24 cellular contexts compared by ENCODE assay signal in the genomic region with DNA sequence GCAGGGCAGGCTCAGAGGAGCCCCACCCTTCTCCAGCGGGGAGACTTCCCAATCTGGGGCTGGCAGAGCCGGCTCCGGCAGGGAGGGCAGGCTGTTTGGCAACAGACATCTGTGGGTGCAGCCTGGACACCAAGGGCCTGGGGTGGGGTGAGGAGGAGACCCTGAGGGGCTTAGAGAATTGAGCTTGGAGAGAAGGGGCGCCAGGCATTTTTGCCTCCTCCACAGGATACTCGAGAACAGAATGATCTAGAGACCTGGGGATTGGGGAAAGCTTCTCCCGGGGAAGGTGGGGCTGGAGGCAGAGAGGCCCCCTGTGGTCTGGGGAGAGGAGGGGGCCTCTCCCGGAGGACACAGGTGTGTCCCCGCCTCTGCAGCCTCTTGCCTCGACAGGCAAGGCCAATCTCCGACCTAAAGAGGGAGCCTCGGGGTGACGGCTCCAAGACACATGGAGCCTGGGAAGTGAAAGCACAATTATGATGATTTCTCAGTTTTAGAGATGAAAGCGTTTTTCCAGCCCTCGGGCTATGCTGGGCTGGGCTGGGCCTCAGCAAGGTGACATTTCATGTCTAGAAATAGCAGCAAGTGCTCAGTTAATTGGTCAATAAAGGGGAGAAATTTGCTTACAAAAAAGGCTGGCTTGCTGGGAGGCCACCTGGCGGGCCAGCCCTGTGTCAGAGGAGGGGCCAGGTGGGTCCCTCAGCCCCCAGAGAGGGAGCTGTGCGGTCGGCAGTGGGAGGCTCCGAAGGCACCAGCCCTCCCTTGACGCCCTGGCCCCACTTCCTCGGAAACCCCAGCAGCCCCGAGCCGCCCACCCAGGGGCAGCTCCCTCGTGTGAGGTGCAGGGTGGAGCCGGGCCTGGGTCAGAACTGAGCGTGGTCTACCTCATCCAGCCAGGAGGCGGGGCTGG. TPM values are rescaled to one million over a fixed set of nuclear protein-coding genes. Genes with fewer than 3 reads are reported as not detected.
A peak's percentile ranks its signal among the peaks of the same experiment; 100 is the strongest.
DNase-seq lines count a peak whose midpoint lies in the region; ATAC-seq, FAIRE-seq and TF ChIP-seq lines count a peak whose summit lies in the region.
"Had no signal": no experiment of that assay in that cellular context is flagged by ENCODE, and none has a peak within 500 bp of the region (broad histone marks: within the 10 kb centered on the region; RNA-seq: fewer than 3 reads in every experiment).

No MANE protein-coding gene starts in this region.

- no peak overlapping the region for H3K27ac ChIP-seq in endothelial cell of umbilical vein (ENCODE audit: insufficient read depth, low read depth, low read length)
- H3K27ac ChIP-seq: cardiac muscle cell, hepatocyte, upper lobe of left lung had no signal

- no peaks in the 10 kb centered on the region for H3K9me1 ChIP-seq in endothelial cell of umbilical vein (replicated peaks; ENCODE audit: control insufficient read depth, extremely low read depth, insufficient read depth, low read length)

- H3K36me3 ChIP-seq in endothelial cell of umbilical vein (ENCODE audit: control insufficient read depth in 2 of 2, extremely low read depth in 1 of 2, insufficient read depth in 2 of 2, low read length in 2 of 2) = no peaks in the 10 kb centered on the region
- H3K36me3 ChIP-seq: cardiac muscle cell, upper lobe of left lung had no signal

- no peak overlapping the region for H3K4me3 ChIP-seq in endothelial cell of umbilical vein (replicated peaks in 1 of 3; ENCODE audit: insufficient read depth in 1 of 3, low read depth in 1 of 3, low read length in 3 of 3)
- H3K4me3 ChIP-seq: cardiac muscle cell, hepatocyte, mucosa of descending colon, upper lobe of left lung had no signal

- CTCF ChIA-PET in activated CD8-positive, alpha-beta T cell treated with anti-CD3 and anti-CD28 coated beads for 36 hours (lab: Charles Lee) = no interaction called here
- CTCF ChIA-PET in activated CD8-positive, alpha-beta T cell treated with anti-CD3 and anti-CD28 coated beads, Interleukin-2, amount 10 ng/mL, durations not matched to agents 7 days and 5 days (lab: Charles Lee) = no interaction called here
- CTCF ChIA-PET in endothelial cell of umbilical vein (lab: Charles Lee) = no interaction called here
- CTCF ChIA-PET in T-cell (lab: Charles Lee) = no interaction called here

- no peak for TF ChIP-seq CTCF in activated CD8-positive, alpha-beta T cell treated with anti-CD3 and anti-CD28 coated beads for 36 hours (IDR thresholded peaks at IDR 0.05)
- TF ChIP-seq CTCF in endothelial cell of umbilical vein (IDR thresholded peaks at IDR 0.05; ENCODE audit: extremely low read depth in 1 of 2, insufficient read depth in 1 of 2, low read depth in 1 of 2, low read length in 2 of 2) = no peak

- no peak overlapping the region for H2AFZ ChIP-seq in endothelial cell of umbilical vein (ENCODE audit: low read depth, low read length)
- H2AFZ ChIP-seq: hepatocyte had no signal

- H3K27me3 Mint-ChIP-seq in activated CD8-positive, alpha-beta T cell treated with anti-CD3 and anti-CD28 coated beads for 36 hours = peaks cover 54% of the 10 kb centered on the region
- H3K27me3 Mint-ChIP-seq in activated CD8-positive, alpha-beta T cell treated with anti-CD3 and anti-CD28 coated beads, Interleukin-2, amount 10 ng/mL, durations not matched to agents 7 days and 5 days (ENCODE audit: low read depth) = peaks cover 49% of the 10 kb centered on the region
- H3K27me3 Mint-ChIP-seq in T-cell = peaks cover 21 to 58% of the 10 kb centered on the region in 2 donors

- dilution Hi-C loops in endothelial cell of umbilical vein (cut with MboI; ENCODE audit: extremely low pct_ligation_motif_present, low sequenced_read_pairs) = no loop called here

- no peak for FAIRE-seq in endothelial cell of umbilical vein (lab: Jason Lieb, UNC)

- H3K27me3 ChIP-seq in endothelial cell of umbilical vein (ENCODE audit: control insufficient read depth in 2 of 2, insufficient read depth in 2 of 2, low read length in 2 of 2) = peaks cover 72 to 89% of the 10 kb centered on the region in 2 experiments

- H3K36me3 Mint-ChIP-seq in activated CD8-positive, alpha-beta T cell treated with anti-CD3 and anti-CD28 coated beads for 36 hours (ENCODE audit: low read depth) = no peaks in the 10 kb centered on the region
- H3K36me3 Mint-ChIP-seq in activated CD8-positive, alpha-beta T cell treated with anti-CD3 and anti-CD28 coated beads, Interleukin-2, amount 10 ng/mL, durations not matched to agents 7 days and 5 days (ENCODE audit: low read depth) = no peaks in the 10 kb centered on the region
- no peaks in the 10 kb centered on the region for H3K36me3 Mint-ChIP-seq in T-cell
- H3K36me3 Mint-ChIP-seq: activated naive CD8-positive, alpha-beta T cell treated with anti-CD3 and anti-CD28 coated beads, Interleukin-2, amount 10 ng/mL, durations not matched to agents 7 days and 5 days had no signal

- no peak overlapping the region for H3K4me2 ChIP-seq in endothelial cell of umbilical vein (ENCODE audit: insufficient read depth, low read length)
- H3K4me2 ChIP-seq: hepatocyte had no signal

- no TSS peak for BruUV-seq in endothelial cell of umbilical vein (replicated peaks; lab: Mats Ljungman, UMichigan)

- no peak overlapping the region for H3K9ac ChIP-seq in endothelial cell of umbilical vein (replicated peaks; ENCODE audit: extremely low read depth, insufficient read depth, low read length)

- no peaks in the 10 kb centered on the region for H3K79me2 ChIP-seq in endothelial cell of umbilical vein (ENCODE audit: control insufficient read depth, insufficient read depth, low read length)
- H3K79me2 ChIP-seq: hepatocyte had no signal

- peak; percentile 25 for DNase-seq in activated CD8-positive, alpha-beta T cell treated with anti-CD3 and anti-CD28 coated beads for 36 hours
- DNase-seq in activated CD8-positive, alpha-beta T cell treated with anti-CD3 and anti-CD28 coated beads, Interleukin-2, amount 10 ng/mL, durations not matched to agents 7 days and 5 days = no peak
- DNase-seq in NCI-H526 (lab: John Stamatoyannopoulos, UW) = peak; percentile 32 to 67
- DNase-seq in endothelial cell of umbilical vein (ENCODE audit: low read depth, low spot score) = no peak
- no peak for DNase-seq in NCI-H2107 (lab: John Stamatoyannopoulos, UW)
- DNase-seq in activated effector memory CD4-positive, alpha-beta T cell treated with anti-CD3 and anti-CD28 coated beads, Interleukin-2, amount 50 U/mL, for 16 hours = no peak
- no peak for DNase-seq in T-cell
- no peak for DNase-seq in NCI-H1694 treated with DMSO at 0.1 percent for 48 hours (lab: John Stamatoyannopoulos, UW)
- DNase-seq: ACHN; activated CD4-positive, alpha-beta T cell treated with anti-CD3 and anti-CD28 coated beads, Interleukin-2, amount 10 ng/mL, durations not matched to agents 24 days and 14 days; activated naive CD8-positive, alpha-beta T cell treated with anti-CD3 and anti-CD28 coated beads, Interleukin-2, amount 10 ng/mL, durations not matched to agents 7 days and 5 days; activated T-cell treated with anti-CD3 and anti-CD28 coated beads, Interleukin-2, amount 50 U/mL, for 24 hours; GF-D8; KG1; mucosa of descending colon; NCI-H187; SIG-M5; T-helper 9 cell had no signal

- H3K4me3 Mint-ChIP-seq in activated CD8-positive, alpha-beta T cell treated with anti-CD3 and anti-CD28 coated beads for 36 hours = no peak overlapping the region
- H3K4me3 Mint-ChIP-seq in activated CD8-positive, alpha-beta T cell treated with anti-CD3 and anti-CD28 coated beads, Interleukin-2, amount 10 ng/mL, durations not matched to agents 7 days and 5 days = no peak overlapping the region
- no peak overlapping the region for H3K4me3 Mint-ChIP-seq in T-cell
- H3K4me3 Mint-ChIP-seq: activated CD4-positive, alpha-beta T cell treated with anti-CD3 and anti-CD28 coated beads, Interleukin-2, amount 10 ng/mL, durations not matched to agents 24 days and 14 days; activated naive CD8-positive, alpha-beta T cell treated with anti-CD3 and anti-CD28 coated beads, Interleukin-2, amount 10 ng/mL, durations not matched to agents 7 days and 5 days; activated T-cell treated with anti-CD3 and anti-CD28 coated beads, Interleukin-2, amount 50 U/mL, for 24 hours had no signal

- H3K9me3 Mint-ChIP-seq in activated CD8-positive, alpha-beta T cell treated with anti-CD3 and anti-CD28 coated beads for 36 hours = no peaks in the 10 kb centered on the region
- no peaks in the 10 kb centered on the region for H3K9me3 Mint-ChIP-seq in activated CD8-positive, alpha-beta T cell treated with anti-CD3 and anti-CD28 coated beads, Interleukin-2, amount 10 ng/mL, durations not matched to agents 7 days and 5 days (ENCODE audit: insufficient read depth)
- H3K9me3 Mint-ChIP-seq in T-cell = no peaks in the 10 kb centered on the region
- H3K9me3 Mint-ChIP-seq: activated CD4-positive, alpha-beta T cell treated with anti-CD3 and anti-CD28 coated beads, Interleukin-2, amount 10 ng/mL, durations not matched to agents 24 days and 14 days; activated naive CD8-positive, alpha-beta T cell treated with anti-CD3 and anti-CD28 coated beads, Interleukin-2, amount 10 ng/mL, durations not matched to agents 7 days and 5 days; activated T-cell treated with anti-CD3 and anti-CD28 coated beads, Interleukin-2, amount 50 U/mL, for 24 hours had no signal

- H3K9me3 ChIP-seq in endothelial cell of umbilical vein (replicated peaks; ENCODE audit: control insufficient read depth, insufficient read depth, low read length) = no peaks in the 10 kb centered on the region
- H3K9me3 ChIP-seq: mucosa of descending colon, upper lobe of left lung had no signal

- no peaks in the 10 kb centered on the region for H4K20me1 ChIP-seq in endothelial cell of umbilical vein (replicated peaks; ENCODE audit: control insufficient read depth, extremely low read depth, insufficient read depth, low read length)

- no peaks in the 10 kb centered on the region for H3K4me1 ChIP-seq in endothelial cell of umbilical vein (ENCODE audit: control insufficient read depth, extremely low read depth, insufficient read depth, low read length)

- TF ChIP-seq POLR2A in endothelial cell of umbilical vein (IDR thresholded peaks at IDR 0.05; ENCODE audit: low read depth, low read length) = no peak

- POLR2A ChIA-PET in activated CD8-positive, alpha-beta T cell treated with anti-CD3 and anti-CD28 coated beads for 36 hours (lab: Charles Lee) = no interaction called here
- POLR2A ChIA-PET in activated CD8-positive, alpha-beta T cell treated with anti-CD3 and anti-CD28 coated beads, Interleukin-2, amount 10 ng/mL, durations not matched to agents 7 days and 5 days (lab: Charles Lee) = interaction anchor here (0.6 kb wide), 1 partner anchor 29 kb away, joined by 3 read pairs; no protein-coding TSS in a partner anchor
- POLR2A ChIA-PET in endothelial cell of umbilical vein (lab: Charles Lee) (no interaction called here), T-cell (lab: Charles Lee) (no interaction called here)

- H3K27ac Mint-ChIP-seq in activated CD8-positive, alpha-beta T cell treated with anti-CD3 and anti-CD28 coated beads for 36 hours = no peak overlapping the region
- H3K27ac Mint-ChIP-seq in activated CD8-positive, alpha-beta T cell treated with anti-CD3 and anti-CD28 coated beads, Interleukin-2, amount 10 ng/mL, durations not matched to agents 7 days and 5 days = no peak overlapping the region
- H3K27ac Mint-ChIP-seq in T-cell = peak overlapping the region in 1 of 2 donors; percentile 76
- H3K27ac Mint-ChIP-seq: activated CD4-positive, alpha-beta T cell treated with anti-CD3 and anti-CD28 coated beads, Interleukin-2, amount 10 ng/mL, durations not matched to agents 24 days and 14 days; activated naive CD8-positive, alpha-beta T cell treated with anti-CD3 and anti-CD28 coated beads, Interleukin-2, amount 10 ng/mL, durations not matched to agents 7 days and 5 days; activated T-cell treated with anti-CD3 and anti-CD28 coated beads, Interleukin-2, amount 50 U/mL, for 24 hours had no signal

- intact Hi-C loops in activated CD8-positive, alpha-beta T cell treated with anti-CD3 and anti-CD28 coated beads for 36 hours (cut with micrococcal nuclease) = no loop called here
- intact Hi-C loops in endothelial cell of umbilical vein (cut with micrococcal nuclease) = no loop called here

- ATAC-seq in activated CD8-positive, alpha-beta T cell treated with anti-CD3 and anti-CD28 coated beads for 36 hours = peak; percentile 35
- no peak for ATAC-seq in activated CD8-positive, alpha-beta T cell treated with anti-CD3 and anti-CD28 coated beads, Interleukin-2, amount 10 ng/mL, durations not matched to agents 7 days and 5 days
- no peak for ATAC-seq in T-cell (replicated peaks in 1 of 4)
- ATAC-seq: mucosa of descending colon had no signal

- H3K4me1 Mint-ChIP-seq in activated CD8-positive, alpha-beta T cell treated with anti-CD3 and anti-CD28 coated beads for 36 hours (ENCODE audit: low read depth) = peaks cover 10% of the 10 kb centered on the region
- H3K4me1 Mint-ChIP-seq in activated CD8-positive, alpha-beta T cell treated with anti-CD3 and anti-CD28 coated beads, Interleukin-2, amount 10 ng/mL, durations not matched to agents 7 days and 5 days (ENCODE audit: low read depth) = peaks cover 2% of the 10 kb centered on the region
- H3K4me1 Mint-ChIP-seq in T-cell = peaks cover 0 to 5% (median 4%) of the 10 kb centered on the region in 3 donors

RNA-seq across cellular contexts. Expression of a gene that starts 8.2 kb away (rescaled TPM):
- total RNA-seq in activated CD8-positive, alpha-beta T cell treated with anti-CD3 and anti-CD28 coated beads for 36 hours = not detected
- total RNA-seq in activated CD8-positive, alpha-beta T cell treated with anti-CD3 and anti-CD28 coated beads, Interleukin-2, amount 10 ng/mL, durations not matched to agents 7 days and 5 days = under 1 TPM in 1 of 2 experiments, not detected in 1; 0.16 TPM
- total RNA-seq in endothelial cell of umbilical vein (not detected in 2 replicates), T-cell (under 1 TPM in 2 of 5 donors, not detected in 3; 0.13 to 0.42 TPM)
- polyA plus RNA-seq in endothelial cell of umbilical vein = not detected in 2 replicates
- polyA plus RNA-seq in endothelial cell of umbilical vein (2011; cell fraction: cytosol; rRNA removed) = not detected in 2 replicates
- polyA plus RNA-seq in endothelial cell of umbilical vein (2011; cell fraction: nucleus; rRNA removed) = not detected in 2 replicates
- not detected in 2 replicates for polyA plus RNA-seq in endothelial cell of umbilical vein (2012)
- polyA minus RNA-seq in endothelial cell of umbilical vein = not detected in 2 replicates
- polyA minus RNA-seq in endothelial cell of umbilical vein (2011; cell fraction: cytosol; rRNA and poly(A)+ RNA removed) = not detected
- not detected in 2 replicates for polyA minus RNA-seq in endothelial cell of umbilical vein (2011; cell fraction: nucleus; rRNA and poly(A)+ RNA removed)
- total RNA-seq: activated CD4-positive, alpha-beta T cell treated with anti-CD3 and anti-CD28 coated beads, Interleukin-2, amount 10 ng/mL, durations not matched to agents 24 days and 14 days; activated naive CD8-positive, alpha-beta T cell treated with anti-CD3 and anti-CD28 coated beads, Interleukin-2, amount 10 ng/mL, durations not matched to agents 7 days and 5 days; cardiac muscle cell; fibroblast of lung; hepatocyte; mucosa of descending colon; osteoblast; skeletal muscle tissue had no signal
- polyA plus RNA-seq: cardiac muscle cell, fibroblast of lung, hepatocyte had no signal

RNA-seq across cellular contexts. Expression of a gene that starts 48.9 kb away (rescaled TPM):
- 10 to 100 TPM; 21.0 to 21.5 TPM for total RNA-seq in activated CD8-positive, alpha-beta T cell treated with anti-CD3 and anti-CD28 coated beads for 36 hours
- total RNA-seq in activated CD8-positive, alpha-beta T cell treated with anti-CD3 and anti-CD28 coated beads, Interleukin-2, amount 10 ng/mL, durations not matched to agents 7 days and 5 days = 10 to 100 TPM; 11.4 to 12.6 TPM
- total RNA-seq in endothelial cell of umbilical vein (20.9 and 23.4 TPM in 2 replicates), T-cell (10 to 100 TPM; 14.1 to 19.4 (median 17.0) TPM)
- 14.5 and 16.4 TPM in 2 replicates for polyA plus RNA-seq in endothelial cell of umbilical vein
- 13.2 and 14.8 TPM in 2 replicates for polyA plus RNA-seq in endothelial cell of umbilical vein (2011; cell fraction: cytosol; rRNA removed)
- 23.5 and 30.8 TPM in 2 replicates for polyA plus RNA-seq in endothelial cell of umbilical vein (2011; cell fraction: nucleus; rRNA removed)
- polyA plus RNA-seq in endothelial cell of umbilical vein (2012) = 20.1 and 20.3 TPM in 2 replicates
- 15.2 and 21.4 TPM in 2 replicates for polyA minus RNA-seq in endothelial cell of umbilical vein
- polyA minus RNA-seq in endothelial cell of umbilical vein (2011; cell fraction: cytosol; rRNA and poly(A)+ RNA removed) = 17.3 TPM
- polyA minus RNA-seq in endothelial cell of umbilical vein (2011; cell fraction: nucleus; rRNA and poly(A)+ RNA removed) = 7.2 and 7.8 TPM in 2 replicates

Comparison
In these comparisons a context has a peak if more than half of its experiments do, and no peak if none do; other contexts are left out.
1. DNase-seq: peak in activated CD8-positive, alpha-beta T cell treated with anti-CD3 and anti-CD28 coated beads for 36 hours (single experiment) and NCI-H526 (2 of 2); none in activated CD8-positive, alpha-beta T cell treated with anti-CD3 and anti-CD28 coated beads, Interleukin-2, amount 10 ng/mL, durations not matched to agents 7 days and 5 days (single experiment), endothelial cell of umbilical vein (single experiment), NCI-H2107 (single experiment), activated effector memory CD4-positive, alpha-beta T cell treated with anti-CD3 and anti-CD28 coated beads, Interleukin-2, amount 50 U/mL, for 16 hours (single experiment), T-cell (0 of 34) and NCI-H1694 treated with DMSO at 0.1 percent for 48 hours (single experiment).